ENCODE assay signal across 2 cellular contexts in the genomic region with DNA sequence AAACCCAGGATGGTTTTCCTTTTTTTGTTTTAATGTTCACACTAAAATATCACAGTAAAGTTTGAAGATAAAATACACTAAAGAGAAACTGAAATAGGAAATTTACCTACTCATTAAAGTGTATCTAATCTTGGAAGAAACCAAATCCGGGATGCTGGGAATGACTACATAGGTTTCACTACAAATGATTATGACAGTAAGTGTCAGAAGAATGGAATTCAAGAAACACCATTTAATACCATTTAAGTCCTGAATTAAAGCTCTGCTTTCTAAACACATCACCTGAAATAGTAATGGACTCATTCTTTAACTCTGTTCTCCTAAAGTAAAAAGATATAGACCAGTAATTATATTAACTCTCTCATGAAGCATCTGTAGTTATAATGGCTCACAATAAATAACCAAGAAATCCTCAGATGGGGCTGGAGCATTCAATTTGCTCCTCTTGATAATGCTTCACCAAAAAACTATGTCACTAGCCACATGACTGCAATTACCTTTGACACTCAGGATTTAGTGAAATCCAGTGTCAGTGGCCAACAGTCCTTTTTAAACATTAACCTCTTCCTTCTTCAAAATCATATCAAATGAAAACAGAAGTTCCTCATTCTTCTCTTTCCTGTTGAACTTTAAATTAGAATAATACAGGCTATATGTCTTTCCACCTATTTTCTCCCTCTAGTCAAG.
TF ChIP-seq lines count a peak whose summit lies in the region.

No MANE protein-coding gene starts in this region.

TF ChIP-seq in liver, 16 proteins besides CTCF, POLR2A, EP300 and RAD21:
- TF ChIP-seq FOXA2 (IDR thresholded peaks at IDR 0.05) = no peak
- TF ChIP-seq RXRA (IDR thresholded peaks at IDR 0.05) = peak; percentile 60 to 74
- TF ChIP-seq, protein P1, sequence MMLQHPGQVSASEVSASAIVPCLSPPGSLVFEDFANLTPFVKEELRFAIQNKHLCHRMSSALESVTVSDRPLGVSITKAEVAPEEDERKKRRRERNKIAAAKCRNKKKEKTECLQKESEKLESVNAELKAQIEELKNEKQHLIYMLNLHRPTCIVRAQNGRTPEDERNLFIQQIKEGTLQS (IDR thresholded peaks at IDR 0.05) = no peak
- TF ChIP-seq, protein P2, sequence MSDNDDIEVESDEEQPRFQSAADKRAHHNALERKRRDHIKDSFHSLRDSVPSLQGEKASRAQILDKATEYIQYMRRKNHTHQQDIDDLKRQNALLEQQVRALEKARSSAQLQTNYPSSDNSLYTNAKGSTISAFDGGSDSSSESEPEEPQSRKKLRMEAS (IDR thresholded peaks at IDR 0.05) = peak; percentile 32
- no peak for TF ChIP-seq TAF1 (conservative IDR thresholded peaks at IDR 0.05)
- TF ChIP-seq GABPA (IDR thresholded peaks at IDR 0.05 in 1 of 2, conservative IDR thresholded peaks at IDR 0.05 in 1 of 2) = no peak
- no peak for TF ChIP-seq NR2F2 (IDR thresholded peaks at IDR 0.05)
- peak in 1 of 2 donors; percentile 56 for TF ChIP-seq JUND (IDR thresholded peaks at IDR 0.05)
- TF ChIP-seq, protein P3, sequence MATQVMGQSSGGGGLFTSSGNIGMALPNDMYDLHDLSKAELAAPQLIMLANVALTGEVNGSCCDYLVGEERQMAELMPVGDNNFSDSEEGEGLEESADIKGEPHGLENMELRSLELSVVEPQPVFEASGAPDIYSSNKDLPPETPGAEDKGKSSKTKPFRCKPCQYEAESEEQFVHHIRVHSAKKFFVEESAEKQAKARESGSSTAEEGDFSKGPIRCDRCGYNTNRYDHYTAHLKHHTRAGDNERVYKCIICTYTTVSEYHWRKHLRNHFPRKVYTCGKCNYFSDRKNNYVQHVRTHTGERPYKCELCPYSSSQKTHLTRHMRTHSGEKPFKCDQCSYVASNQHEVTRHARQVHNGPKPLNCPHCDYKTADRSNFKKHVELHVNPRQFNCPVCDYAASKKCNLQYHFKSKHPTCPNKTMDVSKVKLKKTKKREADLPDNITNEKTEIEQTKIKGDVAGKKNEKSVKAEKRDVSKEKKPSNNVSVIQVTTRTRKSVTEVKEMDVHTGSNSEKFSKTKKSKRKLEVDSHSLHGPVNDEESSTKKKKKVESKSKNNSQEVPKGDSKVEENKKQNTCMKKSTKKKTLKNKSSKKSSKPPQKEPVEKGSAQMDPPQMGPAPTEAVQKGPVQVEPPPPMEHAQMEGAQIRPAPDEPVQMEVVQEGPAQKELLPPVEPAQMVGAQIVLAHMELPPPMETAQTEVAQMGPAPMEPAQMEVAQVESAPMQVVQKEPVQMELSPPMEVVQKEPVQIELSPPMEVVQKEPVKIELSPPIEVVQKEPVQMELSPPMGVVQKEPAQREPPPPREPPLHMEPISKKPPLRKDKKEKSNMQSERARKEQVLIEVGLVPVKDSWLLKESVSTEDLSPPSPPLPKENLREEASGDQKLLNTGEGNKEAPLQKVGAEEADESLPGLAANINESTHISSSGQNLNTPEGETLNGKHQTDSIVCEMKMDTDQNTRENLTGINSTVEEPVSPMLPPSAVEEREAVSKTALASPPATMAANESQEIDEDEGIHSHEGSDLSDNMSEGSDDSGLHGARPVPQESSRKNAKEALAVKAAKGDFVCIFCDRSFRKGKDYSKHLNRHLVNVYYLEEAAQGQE (IDR thresholded peaks at IDR 0.05) = peak; percentile 82
- peak; percentile 57 for TF ChIP-seq YY1 (IDR thresholded peaks at IDR 0.05)
- no peak for TF ChIP-seq EGR1 (IDR thresholded peaks at IDR 0.05; ENCODE audit: low read depth in 2 of 2)
- peak; percentile 55 for TF ChIP-seq SP1 (IDR thresholded peaks at IDR 0.05)
- no peak for TF ChIP-seq FOXA1 (IDR thresholded peaks at IDR 0.05)
- TF ChIP-seq HNF4G (IDR thresholded peaks at IDR 0.05) = no peak
- TF ChIP-seq, protein P4, sequence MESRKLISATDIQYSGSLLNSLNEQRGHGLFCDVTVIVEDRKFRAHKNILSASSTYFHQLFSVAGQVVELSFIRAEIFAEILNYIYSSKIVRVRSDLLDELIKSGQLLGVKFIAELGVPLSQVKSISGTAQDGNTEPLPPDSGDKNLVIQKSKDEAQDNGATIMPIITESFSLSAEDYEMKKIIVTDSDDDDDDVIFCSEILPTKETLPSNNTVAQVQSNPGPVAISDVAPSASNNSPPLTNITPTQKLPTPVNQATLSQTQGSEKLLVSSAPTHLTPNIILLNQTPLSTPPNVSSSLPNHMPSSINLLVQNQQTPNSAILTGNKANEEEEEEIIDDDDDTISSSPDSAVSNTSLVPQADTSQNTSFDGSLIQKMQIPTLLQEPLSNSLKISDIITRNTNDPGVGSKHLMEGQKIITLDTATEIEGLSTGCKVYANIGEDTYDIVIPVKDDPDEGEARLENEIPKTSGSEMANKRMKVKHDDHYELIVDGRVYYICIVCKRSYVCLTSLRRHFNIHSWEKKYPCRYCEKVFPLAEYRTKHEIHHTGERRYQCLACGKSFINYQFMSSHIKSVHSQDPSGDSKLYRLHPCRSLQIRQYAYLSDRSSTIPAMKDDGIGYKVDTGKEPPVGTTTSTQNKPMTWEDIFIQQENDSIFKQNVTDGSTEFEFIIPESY (IDR thresholded peaks at IDR 0.05) = no peak
- TF ChIP-seq HNF4A (conservative IDR thresholded peaks at IDR 0.05) = peak; percentile 76 to 78

TF ChIP-seq in HepG2, 621 proteins besides CTCF, POLR2A, EP300 and RAD21:
- TF ChIP-seq ZFX (CRISPR knock-in tag; IDR thresholded peaks at IDR 0.05; ENCODE audit: low read depth) (no peak), NAIF1 (CRISPR knock-in tag; IDR thresholded peaks at IDR 0.05; ENCODE audit: borderline replicate concordance) (no peak), ZNF34 (CRISPR knock-in tag; IDR thresholded peaks at IDR 0.05; ENCODE audit: borderline replicate concordance) (no peak), MTF2 (CRISPR knock-in tag; IDR thresholded peaks at IDR 0.05; ENCODE audit: borderline replicate concordance) (no peak), ZNF543 (CRISPR knock-in tag; IDR thresholded peaks at IDR 0.05) (no peak), WIZ (CRISPR knock-in tag; IDR thresholded peaks at IDR 0.05) (no peak), ZNF136 (CRISPR knock-in tag; IDR thresholded peaks at IDR 0.05; ENCODE audit: low read depth) (no peak), ZNF629 (CRISPR knock-in tag; conservative IDR thresholded peaks at IDR 0.05) (no peak), ZNF615 (CRISPR knock-in tag; IDR thresholded peaks at IDR 0.05; ENCODE audit: borderline replicate concordance) (no peak), ZBTB20 (CRISPR knock-in tag; IDR thresholded peaks at IDR 0.05; ENCODE audit: borderline replicate concordance, low read depth) (no peak), KLF16 (CRISPR knock-in tag; IDR thresholded peaks at IDR 0.05) (no peak)
- TF ChIP-seq, protein P5, sequence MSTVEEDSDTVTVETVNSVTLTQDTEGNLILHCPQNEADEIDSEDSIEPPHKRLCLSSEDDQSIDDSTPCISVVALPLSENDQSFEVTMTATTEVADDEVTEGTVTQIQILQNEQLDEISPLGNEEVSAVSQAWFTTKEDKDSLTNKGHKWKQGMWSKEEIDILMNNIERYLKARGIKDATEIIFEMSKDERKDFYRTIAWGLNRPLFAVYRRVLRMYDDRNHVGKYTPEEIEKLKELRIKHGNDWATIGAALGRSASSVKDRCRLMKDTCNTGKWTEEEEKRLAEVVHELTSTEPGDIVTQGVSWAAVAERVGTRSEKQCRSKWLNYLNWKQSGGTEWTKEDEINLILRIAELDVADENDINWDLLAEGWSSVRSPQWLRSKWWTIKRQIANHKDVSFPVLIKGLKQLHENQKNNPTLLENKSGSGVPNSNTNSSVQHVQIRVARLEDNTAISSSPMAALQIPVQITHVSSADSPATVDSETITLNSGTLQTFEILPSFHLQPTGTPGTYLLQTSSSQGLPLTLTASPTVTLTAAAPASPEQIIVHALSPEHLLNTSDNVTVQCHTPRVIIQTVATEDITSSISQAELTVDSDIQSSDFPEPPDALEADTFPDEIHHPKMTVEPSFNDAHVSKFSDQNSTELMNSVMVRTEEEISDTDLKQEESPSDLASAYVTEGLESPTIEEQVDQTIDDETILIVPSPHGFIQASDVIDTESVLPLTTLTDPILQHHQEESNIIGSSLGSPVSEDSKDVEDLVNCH (CRISPR knock-in tag; IDR thresholded peaks at IDR 0.05) = no peak
- TF ChIP-seq, protein P6, sequence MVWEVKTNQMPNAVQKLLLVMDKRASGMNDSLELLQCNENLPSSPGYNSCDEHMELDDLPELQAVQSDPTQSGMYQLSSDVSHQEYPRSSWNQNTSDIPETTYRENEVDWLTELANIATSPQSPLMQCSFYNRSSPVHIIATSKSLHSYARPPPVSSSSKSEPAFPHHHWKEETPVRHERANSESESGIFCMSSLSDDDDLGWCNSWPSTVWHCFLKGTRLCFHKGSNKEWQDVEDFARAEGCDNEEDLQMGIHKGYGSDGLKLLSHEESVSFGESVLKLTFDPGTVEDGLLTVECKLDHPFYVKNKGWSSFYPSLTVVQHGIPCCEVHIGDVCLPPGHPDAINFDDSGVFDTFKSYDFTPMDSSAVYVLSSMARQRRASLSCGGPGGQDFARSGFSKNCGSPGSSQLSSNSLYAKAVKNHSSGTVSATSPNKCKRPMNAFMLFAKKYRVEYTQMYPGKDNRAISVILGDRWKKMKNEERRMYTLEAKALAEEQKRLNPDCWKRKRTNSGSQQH (CRISPR knock-in tag; IDR thresholded peaks at IDR 0.05; ENCODE audit: low read depth) = no peak
- TF ChIP-seq, protein P7, sequence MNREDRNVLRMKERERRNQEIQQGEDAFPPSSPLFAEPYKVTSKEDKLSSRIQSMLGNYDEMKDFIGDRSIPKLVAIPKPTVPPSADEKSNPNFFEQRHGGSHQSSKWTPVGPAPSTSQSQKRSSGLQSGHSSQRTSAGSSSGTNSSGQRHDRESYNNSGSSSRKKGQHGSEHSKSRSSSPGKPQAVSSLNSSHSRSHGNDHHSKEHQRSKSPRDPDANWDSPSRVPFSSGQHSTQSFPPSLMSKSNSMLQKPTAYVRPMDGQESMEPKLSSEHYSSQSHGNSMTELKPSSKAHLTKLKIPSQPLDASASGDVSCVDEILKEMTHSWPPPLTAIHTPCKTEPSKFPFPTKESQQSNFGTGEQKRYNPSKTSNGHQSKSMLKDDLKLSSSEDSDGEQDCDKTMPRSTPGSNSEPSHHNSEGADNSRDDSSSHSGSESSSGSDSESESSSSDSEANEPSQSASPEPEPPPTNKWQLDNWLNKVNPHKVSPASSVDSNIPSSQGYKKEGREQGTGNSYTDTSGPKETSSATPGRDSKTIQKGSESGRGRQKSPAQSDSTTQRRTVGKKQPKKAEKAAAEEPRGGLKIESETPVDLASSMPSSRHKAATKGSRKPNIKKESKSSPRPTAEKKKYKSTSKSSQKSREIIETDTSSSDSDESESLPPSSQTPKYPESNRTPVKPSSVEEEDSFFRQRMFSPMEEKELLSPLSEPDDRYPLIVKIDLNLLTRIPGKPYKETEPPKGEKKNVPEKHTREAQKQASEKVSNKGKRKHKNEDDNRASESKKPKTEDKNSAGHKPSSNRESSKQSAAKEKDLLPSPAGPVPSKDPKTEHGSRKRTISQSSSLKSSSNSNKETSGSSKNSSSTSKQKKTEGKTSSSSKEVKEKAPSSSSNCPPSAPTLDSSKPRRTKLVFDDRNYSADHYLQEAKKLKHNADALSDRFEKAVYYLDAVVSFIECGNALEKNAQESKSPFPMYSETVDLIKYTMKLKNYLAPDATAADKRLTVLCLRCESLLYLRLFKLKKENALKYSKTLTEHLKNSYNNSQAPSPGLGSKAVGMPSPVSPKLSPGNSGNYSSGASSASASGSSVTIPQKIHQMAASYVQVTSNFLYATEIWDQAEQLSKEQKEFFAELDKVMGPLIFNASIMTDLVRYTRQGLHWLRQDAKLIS (CRISPR knock-in tag; IDR thresholded peaks at IDR 0.05) = no peak
- TF ChIP-seq, protein P1 (CRISPR knock-in tag; IDR thresholded peaks at IDR 0.05) = no peak
- TF ChIP-seq, protein P8, sequence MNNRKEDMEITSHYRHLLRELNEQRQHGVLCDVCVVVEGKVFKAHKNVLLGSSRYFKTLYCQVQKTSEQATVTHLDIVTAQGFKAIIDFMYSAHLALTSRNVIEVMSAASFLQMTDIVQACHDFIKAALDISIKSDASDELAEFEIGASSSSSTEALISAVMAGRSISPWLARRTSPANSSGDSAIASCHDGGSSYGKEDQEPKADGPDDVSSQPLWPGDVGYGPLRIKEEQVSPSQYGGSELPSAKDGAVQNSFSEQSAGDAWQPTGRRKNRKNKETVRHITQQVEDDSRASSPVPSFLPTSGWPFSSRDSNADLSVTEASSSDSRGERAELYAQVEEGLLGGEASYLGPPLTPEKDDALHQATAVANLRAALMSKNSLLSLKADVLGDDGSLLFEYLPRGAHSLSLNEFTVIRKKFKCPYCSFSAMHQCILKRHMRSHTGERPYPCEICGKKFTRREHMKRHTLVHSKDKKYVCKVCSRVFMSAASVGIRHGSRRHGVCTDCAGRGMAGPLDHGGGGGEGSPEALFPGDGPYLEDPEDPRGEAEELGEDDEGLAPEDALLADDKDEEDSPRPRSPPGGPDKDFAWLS (CRISPR knock-in tag; IDR thresholded peaks at IDR 0.05; ENCODE audit: borderline replicate concordance) = no peak
- TF ChIP-seq, protein P9, sequence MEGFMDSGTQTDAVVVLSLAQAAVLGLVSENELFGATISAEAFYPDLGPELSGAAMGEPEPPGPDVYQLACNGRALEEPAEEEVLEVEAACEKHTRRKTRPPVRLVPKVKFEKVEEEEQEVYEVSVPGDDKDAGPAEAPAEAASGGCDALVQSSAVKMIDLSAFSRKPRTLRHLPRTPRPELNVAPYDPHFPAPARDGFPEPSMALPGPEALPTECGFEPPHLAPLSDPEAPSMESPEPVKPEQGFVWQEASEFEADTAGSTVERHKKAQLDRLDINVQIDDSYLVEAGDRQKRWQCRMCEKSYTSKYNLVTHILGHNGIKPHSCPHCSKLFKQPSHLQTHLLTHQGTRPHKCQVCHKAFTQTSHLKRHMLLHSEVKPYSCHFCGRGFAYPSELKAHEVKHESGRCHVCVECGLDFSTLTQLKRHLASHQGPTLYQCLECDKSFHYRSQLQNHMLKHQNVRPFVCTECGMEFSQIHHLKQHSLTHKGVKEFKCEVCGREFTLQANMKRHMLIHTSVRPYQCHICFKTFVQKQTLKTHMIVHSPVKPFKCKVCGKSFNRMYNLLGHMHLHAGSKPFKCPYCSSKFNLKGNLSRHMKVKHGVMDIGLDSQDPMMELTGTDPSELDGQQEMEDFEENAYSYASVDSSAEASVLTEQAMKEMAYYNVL (CRISPR knock-in tag; IDR thresholded peaks at IDR 0.05; ENCODE audit: borderline replicate concordance) = no peak
